ENCODE assay signal across 23 cellular contexts in the genomic region with DNA sequence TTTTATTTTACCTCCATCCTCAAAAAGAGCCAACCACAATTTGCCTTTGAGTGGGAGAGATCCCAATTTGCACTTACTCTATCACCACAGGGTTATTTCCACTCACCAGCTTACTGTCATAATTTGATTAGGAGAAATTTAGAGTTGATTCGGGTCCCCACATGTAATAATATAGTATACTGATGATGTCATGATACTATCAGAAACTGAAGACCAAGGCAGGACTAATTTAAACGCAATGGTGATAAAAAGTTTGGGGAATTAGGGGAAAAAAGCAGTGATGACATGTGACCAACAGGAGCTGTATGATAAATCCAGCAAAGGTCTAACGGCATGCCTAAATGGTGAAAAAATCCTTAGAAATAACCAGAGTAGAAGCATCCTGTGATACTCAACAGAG. TPM values are rescaled to one million over a fixed set of nuclear protein-coding genes. Genes with fewer than 3 reads are reported as not detected.
DNase-seq lines count a peak whose midpoint lies in the region; ATAC-seq and TF ChIP-seq lines count a peak whose summit lies in the region.
"Had no signal": no experiment of that assay in that cellular context is flagged by ENCODE, and none has a peak within 500 bp of the region (broad histone marks: within the 10 kb centered on the region; RNA-seq: fewer than 3 reads in every experiment).

No MANE protein-coding gene starts in this region.

- no peaks in the 10 kb centered on the region for H3K9me3 ChIP-seq in stomach
- H3K9me3 ChIP-seq: BE2C had no signal

- H3K27me3 ChIP-seq in stomach, result no peaks in the 10 kb centered on the region
- H3K27me3 ChIP-seq: BE2C, BLaER1 had no signal

- intact Hi-C loops in natural killer cell (cut with micrococcal nuclease), result no loop called here
- intact Hi-C loops in stomach (cut with DNase I; ENCODE audit: low total_unique reads), result no loop called here

- H3K4me1 ChIP-seq in stomach, result peaks cover 0 to 20% (median 0%) of the 10 kb centered on the region in 4 donors
- H3K4me1 ChIP-seq: BLaER1 had no signal

- ATAC-seq in natural killer cell, result no peak
- ATAC-seq in natural killer cell treated with Interleukin-12 subunit alpha and Interleukin-12 subunit beta and Interleukin-15 and Interleukin-18, amount 100 ng/mL, for 72 hours, result no peak
- ATAC-seq: GM12878 had no signal

- peaks cover 34 to 45% of the 10 kb centered on the region in 2 donors for H3K4me1 Mint-ChIP-seq in natural killer cell
- peaks cover 29 to 31% of the 10 kb centered on the region in 2 donors for H3K4me1 Mint-ChIP-seq in natural killer cell treated with Interleukin-12 subunit alpha and Interleukin-12 subunit beta and Interleukin-15 and Interleukin-18, amount 100 ng/mL, for 72 hours (ENCODE audit: low read depth in 2 of 2)

- peaks cover 7% of the 10 kb centered on the region for H3K36me3 Mint-ChIP-seq in natural killer cell
- peaks cover 36% of the 10 kb centered on the region for H3K36me3 Mint-ChIP-seq in natural killer cell treated with Interleukin-12 subunit alpha and Interleukin-12 subunit beta and Interleukin-15 and Interleukin-18, amount 100 ng/mL, for 72 hours

- no peaks in the 10 kb centered on the region for H3K9me3 Mint-ChIP-seq in natural killer cell
- H3K9me3 Mint-ChIP-seq in natural killer cell treated with Interleukin-12 subunit alpha and Interleukin-12 subunit beta and Interleukin-15 and Interleukin-18, amount 100 ng/mL, for 72 hours, result no peaks in the 10 kb centered on the region
- H3K9me3 Mint-ChIP-seq: CD4-positive, CD25-positive, alpha-beta regulatory T cell; CD8-positive, alpha-beta memory T cell had no signal

- no peak for DNase-seq in natural killer cell
- no peak for DNase-seq in natural killer cell treated with Interleukin-12 subunit alpha and Interleukin-12 subunit beta and Interleukin-15 and Interleukin-18, amount 100 ng/mL, for 72 hours (ENCODE audit: low spot score)
- DNase-seq in stomach, result no peak
- no peak for DNase-seq in NCI-H82 treated with DMSO at 0.1 percent for 48 hours (lab: John Stamatoyannopoulos, UW; ENCODE audit: unreplicated experiment)
- DNase-seq: 8988T; ACHN; BE2C; C1 segment of cervical spinal cord; CD4-positive, alpha-beta memory T cell; CD4-positive, CD25-positive, alpha-beta regulatory T cell; CD8-positive, alpha-beta memory T cell; COR-L47; DMS 273 treated with DMSO at 0.1 percent for 48 hours; DMS153; DMS53; DMS79; DND-41; EL; GDM1 had no signal

- peak overlapping the region; percentile 81 to 91 for H3K27ac Mint-ChIP-seq in natural killer cell
- peak overlapping the region in 1 of 2 donors; percentile 69 for H3K27ac Mint-ChIP-seq in natural killer cell treated with Interleukin-12 subunit alpha and Interleukin-12 subunit beta and Interleukin-15 and Interleukin-18, amount 100 ng/mL, for 72 hours
- H3K27ac Mint-ChIP-seq: CD4-positive, alpha-beta memory T cell; CD4-positive, CD25-positive, alpha-beta regulatory T cell had no signal

- WGBS in stomach, 5 donors, result 94 to 98% (median 97%) methylated on average over 3 of the region's 3 CpGs

- TF ChIP-seq POLR2A in stomach (IDR thresholded peaks at IDR 0.05), result no peak

- peaks cover 0 to 61% (median 47%) of the 10 kb centered on the region in 4 donors for H3K36me3 ChIP-seq in stomach

- H3K27me3 Mint-ChIP-seq in natural killer cell (ENCODE audit: low read depth in 2 of 2), result no peaks in the 10 kb centered on the region
- H3K27me3 Mint-ChIP-seq in natural killer cell treated with Interleukin-12 subunit alpha and Interleukin-12 subunit beta and Interleukin-15 and Interleukin-18, amount 100 ng/mL, for 72 hours, result no peaks in the 10 kb centered on the region
- H3K27me3 Mint-ChIP-seq: CD4-positive, alpha-beta memory T cell; CD4-positive, CD25-positive, alpha-beta regulatory T cell had no signal

- H3K27ac ChIP-seq in VCaP (peak overlapping the region; percentile 83), stomach (no peak overlapping the region)
- H3K27ac ChIP-seq: BLaER1 had no signal

- no peak for TF ChIP-seq EP300 in stomach (IDR thresholded peaks at IDR 0.05)

- no peak overlapping the region for H3K4me3 ChIP-seq in stomach
- H3K4me3 ChIP-seq: BLaER1, GM12878 had no signal

- TF ChIP-seq CTCF in natural killer cell (IDR thresholded peaks at IDR 0.05) (no peak), VCaP (conservative IDR thresholded peaks at IDR 0.05) (no peak), stomach (IDR thresholded peaks at IDR 0.05) (no peak)

- H3K4me3 Mint-ChIP-seq in natural killer cell, result no peak overlapping the region
- H3K4me3 Mint-ChIP-seq in natural killer cell treated with Interleukin-12 subunit alpha and Interleukin-12 subunit beta and Interleukin-15 and Interleukin-18, amount 100 ng/mL, for 72 hours, result no peak overlapping the region
- H3K4me3 Mint-ChIP-seq: CD14-positive monocyte; CD4-positive, alpha-beta memory T cell; CD4-positive, CD25-positive, alpha-beta regulatory T cell; CD8-positive, alpha-beta memory T cell had no signal

RNA-seq across cellular contexts. Expression of gene TRIM33, which starts 54.4 kb away (rescaled TPM):
- total RNA-seq in natural killer cell, result 10 to 100 TPM; 70.6 to 91.5 (median 86.1) TPM
- total RNA-seq in natural killer cell treated with Interleukin-12 subunit alpha and Interleukin-12 subunit beta and Interleukin-15 and Interleukin-18, amount 100 ng/mL, for 72 hours, result 10 to 100 TPM; 48.1 to 55.7 TPM
- 100 to 1,000 TPM in 1 of 5 donors, 10 to 100 TPM in 4; 17.1 to 211 (median 68.0) TPM for total RNA-seq in stomach
- polyA plus RNA-seq in stomach, result 10 to 100 TPM in 2 of 3 donors, 1 to 10 TPM in 1; 7.2 to 17.3 (median 11.3) TPM
